8 cellular contexts compared by ENCODE assay signal in genomic region chr20:46894971-46895905, GRCh38. TPM values are rescaled to one million over a fixed set of nuclear protein-coding genes. Genes with fewer than 3 reads are reported as not detected.
A peak's percentile ranks its signal among the peaks of the same experiment; 100 is the strongest.
DNase-seq lines count a peak whose midpoint lies in the region; ATAC-seq and TF ChIP-seq lines count a peak whose summit lies in the region.

No MANE protein-coding gene starts in this region.

- no peak overlapping the region for H3K4me3 Mint-ChIP-seq in stimulated activated naive B cell treated with anti-CD40 and anti-IgM and Interleukin-4, amounts not matched to agents 10 μg/mL and 1 μg/mL and 100 μg/mL, for 72 hours
- H3K4me3 Mint-ChIP-seq in osteocyte (ENCODE audit: unreplicated experiment): no peak overlapping the region

- H3K36me3 ChIP-seq in mammary epithelial cell (ENCODE audit: insufficient read depth, low read length): no peaks in the 10 kb centered on the region
- no peaks in the 10 kb centered on the region for H3K36me3 ChIP-seq in right lobe of liver
- H3K36me3 ChIP-seq in upper lobe of right lung: no peaks in the 10 kb centered on the region

- no peak overlapping the region for H3K27ac Mint-ChIP-seq in stimulated activated naive B cell treated with anti-CD40 and anti-IgM and Interleukin-4, amounts not matched to agents 10 μg/mL and 1 μg/mL and 100 μg/mL, for 72 hours
- no peak overlapping the region for H3K27ac Mint-ChIP-seq in osteocyte (ENCODE audit: unreplicated experiment)

- H3K9me3 ChIP-seq in mammary epithelial cell (replicated peaks; ENCODE audit: insufficient read depth, low read length) (no peaks in the 10 kb centered on the region), right lobe of liver (no peaks in the 10 kb centered on the region), upper lobe of right lung (no peaks in the 10 kb centered on the region)

- TF ChIP-seq POLR2A in right lobe of liver (IDR thresholded peaks at IDR 0.05): no peak

- no peaks in the 10 kb centered on the region for H3K79me2 ChIP-seq in mammary epithelial cell (ENCODE audit: insufficient read depth, low read length)

- no peaks in the 10 kb centered on the region for H3K36me3 Mint-ChIP-seq in stimulated activated naive B cell treated with anti-CD40 and anti-IgM and Interleukin-4, amounts not matched to agents 10 μg/mL and 1 μg/mL and 100 μg/mL, for 72 hours
- no peaks in the 10 kb centered on the region for H3K36me3 Mint-ChIP-seq in osteocyte (ENCODE audit: unreplicated experiment)

- DNase-seq in NCI-H1694 treated with DMSO at 0.1 percent for 48 hours (lab: John Stamatoyannopoulos, UW) (peak; percentile 15), NCI-H1694 (lab: John Stamatoyannopoulos, UW) (no peak), mammary epithelial cell (peak; percentile 25), right lobe of liver (peak in 1 of 3 donors; percentile 47), upper lobe of right lung (no peak), osteocyte (ENCODE audit: extremely low spot score, unreplicated experiment) (no peak)
- DNase-seq in stimulated activated naive B cell treated with anti-CD40 and anti-IgM and Interleukin-4, amounts not matched to agents 10 μg/mL and 1 μg/mL and 100 μg/mL, for 72 hours: no peak

- CTCF ChIA-PET in mammary epithelial cell (lab: Charles Lee; ENCODE audit: low non-redundant PET): no interaction called here

- intact Hi-C loops in mammary epithelial cell (cut with micrococcal nuclease) (no loop called here), right lobe of liver (cut with DNase I) (no loop called here), upper lobe of right lung (cut with DNase I) (no loop called here)

- H3K9ac ChIP-seq in mammary epithelial cell (ENCODE audit: insufficient read depth, low read length): no peak overlapping the region

- no peak overlapping the region for H3K27ac ChIP-seq in mammary epithelial cell (ENCODE audit: insufficient read depth, low read depth, low read length)
- H3K27ac ChIP-seq in right lobe of liver: no peak overlapping the region
- H3K27ac ChIP-seq in upper lobe of right lung: no peak overlapping the region

- peak in 2 of 4 donors; percentile 28 to 38 for ATAC-seq in right lobe of liver
- ATAC-seq in upper lobe of right lung: no peak
- no peak for ATAC-seq in stimulated activated naive B cell treated with anti-CD40 and anti-IgM and Interleukin-4, amounts not matched to agents 10 μg/mL and 1 μg/mL and 100 μg/mL, for 72 hours (replicated peaks)
- no peak for ATAC-seq in GM18870 (IDR thresholded peaks at IDR 0.05; ENCODE audit: unreplicated experiment)

- H3K4me1 ChIP-seq in mammary epithelial cell (ENCODE audit: insufficient read depth, low read length) (peaks cover 4% of the 10 kb centered on the region), right lobe of liver (no peaks in the 10 kb centered on the region), upper lobe of right lung (no peaks in the 10 kb centered on the region)

- BruUV-seq in mammary epithelial cell (replicated peaks; lab: Mats Ljungman, UMichigan): no TSS peak

- H3K4me3 ChIP-seq in mammary epithelial cell (replicated peaks in 1 of 3; ENCODE audit: insufficient read depth in 1 of 3, low read depth in 2 of 3, low read length in 3 of 3) (no peak overlapping the region), right lobe of liver (peak overlapping the region in 2 of 3 donors; percentile 21), upper lobe of right lung (peak overlapping the region; percentile 26)

- TF ChIP-seq CTCF in mammary epithelial cell (conservative IDR thresholded peaks at IDR 0.05 in 1 of 2, IDR thresholded peaks at IDR 0.05 in 1 of 2; ENCODE audit: extremely low read depth in 1 of 2, insufficient read depth in 1 of 2, low read depth in 1 of 2, low read length in 2 of 2): no peak
- no peak for TF ChIP-seq CTCF in right lobe of liver (IDR thresholded peaks at IDR 0.05)
- TF ChIP-seq CTCF in upper lobe of right lung (IDR thresholded peaks at IDR 0.05): no peak
- TF ChIP-seq CTCF in osteocyte (IDR thresholded peaks at IDR 0.05): no peak

- no peaks in the 10 kb centered on the region for H4K20me1 ChIP-seq in mammary epithelial cell (ENCODE audit: insufficient read depth, low read length)

- peak overlapping the region; percentile 3 for H2AFZ ChIP-seq in mammary epithelial cell (ENCODE audit: low read depth, low read length)

- WGBS in mammary epithelial cell (ENCODE audit: low coverage, missing lambda C conversion rate): 3% methylated on average over 26 of the region's 65 CpGs
- WGBS in right lobe of liver (ENCODE audit: insufficient coverage, low coverage, low lambda C conversion rate, missing lambda C conversion rate): under 1% methylated on average over 32 of the region's 65 CpGs

- dilution Hi-C loops in mammary epithelial cell (cut with HindIII; ENCODE audit: low sequenced_read_pairs): no loop called here

- peak overlapping the region; percentile 45 for H3K4me2 ChIP-seq in mammary epithelial cell (ENCODE audit: insufficient read depth, low read depth, low read length)

- in situ Hi-C loops in mammary epithelial cell (cut with MboI; ENCODE audit: low sequenced_read_pairs in 2 of 2): no loop called here

- peaks cover 4 to 5% of the 10 kb centered on the region in 2 donors for H3K9me3 Mint-ChIP-seq in stimulated activated naive B cell treated with anti-CD40 and anti-IgM and Interleukin-4, amounts not matched to agents 10 μg/mL and 1 μg/mL and 100 μg/mL, for 72 hours
- peaks cover 5% of the 10 kb centered on the region for H3K9me3 Mint-ChIP-seq in osteocyte (ENCODE audit: unreplicated experiment)

- H3K27me3 ChIP-seq in mammary epithelial cell (ENCODE audit: insufficient read depth, low read length) (peaks cover 26% of the 10 kb centered on the region), right lobe of liver (peaks cover 4 to 24% of the 10 kb centered on the region in 2 donors), upper lobe of right lung (peaks cover 64% of the 10 kb centered on the region)

- H3K4me1 Mint-ChIP-seq in stimulated activated naive B cell treated with anti-CD40 and anti-IgM and Interleukin-4, amounts not matched to agents 10 μg/mL and 1 μg/mL and 100 μg/mL, for 72 hours: no peaks in the 10 kb centered on the region
- H3K4me1 Mint-ChIP-seq in osteocyte (ENCODE audit: unreplicated experiment): peaks cover 10% of the 10 kb centered on the region

- peaks cover 64 to 71% of the 10 kb centered on the region in 2 donors for H3K27me3 Mint-ChIP-seq in stimulated activated naive B cell treated with anti-CD40 and anti-IgM and Interleukin-4, amounts not matched to agents 10 μg/mL and 1 μg/mL and 100 μg/mL, for 72 hours
- H3K27me3 Mint-ChIP-seq in osteocyte (ENCODE audit: unreplicated experiment): peaks cover 79% of the 10 kb centered on the region

RNA-seq across cellular contexts. Expression of gene EYA2, which starts 0.6 kb away (rescaled TPM):
- total RNA-seq in mammary epithelial cell: 1 to 10 TPM in 1 of 2 donors, under 1 TPM in 1; 0.31 to 1.0 TPM
- 0.03 TPM for polyA plus RNA-seq in mammary epithelial cell
- polyA minus RNA-seq in mammary epithelial cell: not detected
- 1 to 10 TPM in 1 of 6 experiments, under 1 TPM in 5; 0.12 to 3.0 (median 0.49) TPM for total RNA-seq in right lobe of liver
- 1.8 TPM for total RNA-seq in upper lobe of right lung
- total RNA-seq in osteocyte: not detected in 2 replicates

Comparison
In these comparisons a context has a peak if more than half of its experiments do, and no peak if none do; other contexts are left out.
1. DNase-seq: peak in NCI-H1694 treated with DMSO at 0.1 percent for 48 hours (single experiment) and mammary epithelial cell (single experiment); none in NCI-H1694 (single experiment), upper lobe of right lung (single experiment), stimulated activated naive B cell treated with anti-CD40 and anti-IgM and Interleukin-4, amounts not matched to agents 10 μg/mL and 1 μg/mL and 100 μg/mL, for 72 hours (single experiment) and osteocyte (single experiment).
2. H3K4me3 ChIP-seq: peak in right lobe of liver (2 of 3) and upper lobe of right lung (single experiment); none in mammary epithelial cell (0 of 3).